Comparison of ENCODE assay signal across 8 cellular contexts in genomic region chr1:54356680-54357147, GRCh38. TPM values are rescaled to one million over a fixed set of nuclear protein-coding genes. Genes with fewer than 3 reads are reported as not detected.
DNase-seq lines count a peak whose midpoint lies in the region; ATAC-seq and TF ChIP-seq lines count a peak whose summit lies in the region.

No MANE protein-coding gene starts in this region.

- intact Hi-C loops in thyroid gland (cut with DNase I), result no loop called here

- H3K79me2 ChIP-seq in Karpas-422 (ENCODE audit: low read length), result no peaks in the 10 kb centered on the region

- no peak for TF ChIP-seq POLR2A in thyroid gland (IDR thresholded peaks at IDR 0.05)

- WGBS in thyroid gland, 2 donors, result 65% methylated on average over 9 of the region's 9 CpGs

- ATAC-seq in GM19397 (IDR thresholded peaks at IDR 0.05; ENCODE audit: unreplicated experiment) (peak; percentile 43), GM19035 (IDR thresholded peaks at IDR 0.05; ENCODE audit: unreplicated experiment) (no peak)

- H3K9me3 ChIP-seq in WERI-Rb-1 (ENCODE audit: severe bottlenecking) (no peaks in the 10 kb centered on the region), Karpas-422 (ENCODE audit: low read length) (no peaks in the 10 kb centered on the region), thyroid gland (no peaks in the 10 kb centered on the region)

- no peak overlapping the region for H3K9ac ChIP-seq in Karpas-422 (ENCODE audit: low read length)

- H3K4me2 ChIP-seq in Karpas-422 (ENCODE audit: low read depth, low read length, poor library complexity, severe bottlenecking), result no peak overlapping the region

- peaks cover 24% of the 10 kb centered on the region for H3K4me1 ChIP-seq in Karpas-422 (ENCODE audit: low read length)
- peaks cover 21 to 27% of the 10 kb centered on the region in 2 donors for H3K4me1 ChIP-seq in thyroid gland

- H3K27ac ChIP-seq in WERI-Rb-1 (peak overlapping the region; percentile 93), Karpas-422 (ENCODE audit: low read length) (no peak overlapping the region), thyroid gland (no peak overlapping the region)

- no peaks in the 10 kb centered on the region for H4K20me1 ChIP-seq in Karpas-422 (ENCODE audit: insufficient read depth, low read depth, low read length)

- H3K4me3 ChIP-seq in WERI-Rb-1 (ENCODE audit: low read depth, low read length) (peak overlapping the region; percentile 32; the same call in 1 of the 2 replicates), Karpas-422 (ENCODE audit: low read length) (no peak overlapping the region), thyroid gland (replicated peaks in 1 of 3) (no peak overlapping the region)

- no peak overlapping the region for H2AFZ ChIP-seq in Karpas-422 (ENCODE audit: low read length)

- DNase-seq in WERI-Rb-1 (no peak), Karpas-422 (no peak), thyroid gland (no peak), iPS-NIHi11 (ENCODE audit: low spot score) (no peak)
- DNase-seq in effector CD8-positive, alpha-beta T cell (lab: John Stamatoyannopoulos, UW), result peak; percentile 26
- DNase-seq in stimulated activated CD4-positive, alpha-beta T cell treated with anti-CD3 and anti-CD28 coated beads, TNF-alpha, amount 100 ng/mL, for 4 hours (ENCODE audit: low read depth in 3 of 3), result peak in 2 of 3 experiments; percentile 6 to 19

- H3K27me3 ChIP-seq in WERI-Rb-1 (ENCODE audit: insufficient read depth, low read depth, severe bottlenecking), result no peaks in the 10 kb centered on the region
- no peaks in the 10 kb centered on the region for H3K27me3 ChIP-seq in Karpas-422 (ENCODE audit: low read length)
- no peaks in the 10 kb centered on the region for H3K27me3 ChIP-seq in thyroid gland

- TF ChIP-seq CTCF in WERI-Rb-1 (IDR thresholded peaks at IDR 0.05; ENCODE audit: low read depth, low read length) (no peak), thyroid gland (IDR thresholded peaks at IDR 0.05) (no peak)

- H3K36me3 ChIP-seq in WERI-Rb-1, result peaks cover 73% of the 10 kb centered on the region
- no peaks in the 10 kb centered on the region for H3K36me3 ChIP-seq in Karpas-422 (ENCODE audit: insufficient read depth, low read length)
- no peaks in the 10 kb centered on the region for H3K36me3 ChIP-seq in thyroid gland

- no peaks in the 10 kb centered on the region for H3K9me2 ChIP-seq in Karpas-422 (replicated peaks; ENCODE audit: insufficient read depth, low read length)

RNA-seq across cellular contexts. Expression of gene SSBP3, which starts 49.5 kb away (rescaled TPM):
- total RNA-seq in Karpas-422 (2014; rRNA removed; shearing (Covaris generic); ENCODE audit: low replicate concordance), result 2.4 and 4.7 TPM in 2 replicates
- 10 to 100 TPM; 15.4 to 23.0 (median 18.2) TPM for total RNA-seq in thyroid gland

Comparison
In these comparisons a context has a peak if more than half of its experiments do, and no peak if none do; other contexts are left out.
1. DNase-seq: peak in effector CD8-positive, alpha-beta T cell (single experiment) and stimulated activated CD4-positive, alpha-beta T cell treated with anti-CD3 and anti-CD28 coated beads, TNF-alpha, amount 100 ng/mL, for 4 hours (2 of 3); none in WERI-Rb-1 (single experiment), Karpas-422 (single experiment), thyroid gland (0 of 2) and iPS-NIHi11 (single experiment).